25 cellular contexts compared by ENCODE assay signal in the genomic region with DNA sequence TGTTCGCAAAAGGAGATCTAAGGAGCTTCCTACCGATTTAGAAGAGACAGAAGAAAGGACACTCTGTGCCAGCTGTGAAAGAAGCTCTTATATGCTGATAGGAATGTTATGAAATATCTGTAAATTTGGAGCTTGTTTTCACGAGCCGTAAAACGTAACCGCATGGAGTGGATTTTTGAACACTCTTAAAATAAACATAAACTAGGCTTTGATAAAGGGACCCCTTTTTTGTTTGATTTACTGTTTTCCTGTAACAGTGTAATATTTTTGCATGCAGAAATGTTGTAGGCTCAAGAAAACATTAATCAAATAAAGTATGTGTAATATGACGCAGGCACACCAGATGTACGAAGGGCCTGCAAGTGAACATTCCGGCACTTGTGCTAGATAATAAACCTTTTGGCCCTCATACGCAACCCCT.
DNase-seq lines count a peak whose midpoint lies in the region; FAIRE-seq and TF ChIP-seq lines count a peak whose summit lies in the region.
"Had no signal": no experiment of that assay in that cellular context is flagged by ENCODE, and none has a peak within 500 bp of the region (broad histone marks: within the 10 kb centered on the region; RNA-seq: fewer than 3 reads in every experiment).

No MANE protein-coding gene starts in this region.

- FAIRE-seq in urothelium cell line (lab: Jason Lieb, UNC) = no peak
- FAIRE-seq: A549, G401.6 had no signal

- H2BK120ac ChIP-seq in neuronal stem cell (ENCODE audit: low read depth, low read length) = no peak overlapping the region

- no peak overlapping the region for H4K91ac ChIP-seq in neuronal stem cell (ENCODE audit: low read depth, low read length, poor library complexity)

- no peak overlapping the region for H2BK5ac ChIP-seq in neuronal stem cell (ENCODE audit: low read length)

- no peaks in the 10 kb centered on the region for H3K4me1 ChIP-seq in neuronal stem cell (ENCODE audit: control insufficient read depth in 2 of 2, insufficient read depth in 1 of 2, low read depth in 1 of 2, low read length in 2 of 2)
- H3K4me1 ChIP-seq in left ventricle myocardium inferior = no peaks in the 10 kb centered on the region
- H3K4me1 ChIP-seq: BE2C, colonic mucosa, prostate gland, transverse colon had no signal

- H3K4me2 ChIP-seq in neuronal stem cell (ENCODE audit: insufficient read depth, low read length, poor library complexity, severe bottlenecking) = no peak overlapping the region
- H3K4me2 ChIP-seq: A549 had no signal

- H3K4ac ChIP-seq in neuronal stem cell (ENCODE audit: low read length) = no peak overlapping the region

- DNase-seq in COLO829 (ENCODE audit: low spot score) = peak; percentile 70
- peak; percentile 33 for DNase-seq in NCI-H446 treated with DMSO at 0.1 percent for 48 hours (lab: John Stamatoyannopoulos, UW)
- peak; percentile 45 for DNase-seq in fibroblast of the aortic adventitia (ENCODE audit: low read depth)
- no peak for DNase-seq in neuronal stem cell (ENCODE audit: low spot score)
- DNase-seq in left ventricle myocardium inferior = no peak
- DNase-seq in GM19240 (ENCODE audit: insufficient read length, low spot score) = no peak
- DNase-seq in stimulated activated naive CD4-positive, alpha-beta T cell treated with Interleukin-2 at 50 U/mL for 16 hours (lab: John Stamatoyannopoulos, UW) = no peak
- DNase-seq in urothelium cell line (ENCODE audit: low spot score) = no peak
- DNase-seq: activated CD4-positive, alpha-beta memory T cell treated with anti-CD3 and anti-CD28 coated beads, Interleukin-2, amount 10 ng/mL, durations not matched to agents 7 days and 5 days; activated CD4-positive, CD25-positive, alpha-beta regulatory T cell treated with anti-CD3 and anti-CD28 coated beads, Interleukin-2, amount 50 U/mL, for 72 hours; activated CD8-positive, alpha-beta memory T cell treated with anti-CD3 and anti-CD28 coated beads, Interleukin-2, amount 50 U/mL, for 48 hours; BE2C; CD8-positive, alpha-beta memory T cell; colonic mucosa; effector memory CD4-positive, alpha-beta T cell; erythroblast; kidney glomerular epithelial cell; NCI-H1105 treated with DMSO at 0.1 percent for 48 hours; NCI-H1930; RPMI8226; T-helper 1 cell; transverse colon had no signal

- no peaks in the 10 kb centered on the region for H3K36me3 ChIP-seq in neuronal stem cell (replicated peaks in 1 of 2; ENCODE audit: control insufficient read depth in 2 of 2, insufficient read depth in 2 of 2, low read length in 2 of 2)
- no peaks in the 10 kb centered on the region for H3K36me3 ChIP-seq in left ventricle myocardium inferior
- H3K36me3 ChIP-seq: BE2C, colonic mucosa, prostate gland, transverse colon had no signal

- TF ChIP-seq CTCF in fibroblast of the aortic adventitia (IDR thresholded peaks at IDR 0.05; ENCODE audit: insufficient read depth, low read length) = no peak
- TF ChIP-seq CTCF in left ventricle myocardium inferior (IDR thresholded peaks at IDR 0.05; ENCODE audit: borderline replicate concordance) = no peak

- H2BK12ac ChIP-seq in neuronal stem cell (ENCODE audit: low read length) = no peak overlapping the region

- H3K27me3 ChIP-seq in neuronal stem cell (ENCODE audit: control insufficient read depth in 3 of 3, insufficient read depth in 3 of 3, low read depth in 1 of 3, low read length in 3 of 3) (no peaks in the 10 kb centered on the region), left ventricle myocardium inferior (ENCODE audit: low read depth) (no peaks in the 10 kb centered on the region)
- H3K27me3 ChIP-seq: BE2C, colonic mucosa, transverse colon had no signal

- H3K18ac ChIP-seq in neuronal stem cell (ENCODE audit: low read length) = no peak overlapping the region

- H3K23ac ChIP-seq in neuronal stem cell (ENCODE audit: low read depth, low read length, poor library complexity) = no peak overlapping the region

- no peaks in the 10 kb centered on the region for H3K79me1 ChIP-seq in neuronal stem cell (ENCODE audit: low read depth, low read length)

- H3K27ac ChIP-seq in neuronal stem cell (replicated peaks; ENCODE audit: low read length) = no peak overlapping the region
- H3K27ac ChIP-seq in left ventricle myocardium inferior (replicated peaks) = no peak overlapping the region
- H3K27ac ChIP-seq: A549, colonic mucosa, prostate gland, transverse colon had no signal

- intact Hi-C loops in left ventricle myocardium inferior (cut with micrococcal nuclease) = no loop called here

- no peak overlapping the region for H2AK5ac ChIP-seq in neuronal stem cell (ENCODE audit: low read depth, low read length)

- H2AFZ ChIP-seq in neuronal stem cell (ENCODE audit: low read length) = peak overlapping the region; percentile 15

- H4K8ac ChIP-seq in neuronal stem cell (ENCODE audit: low read depth, low read length) = no peak overlapping the region

- no peak overlapping the region for H3K9ac ChIP-seq in neuronal stem cell (ENCODE audit: low read depth, low read length, poor library complexity)

- H2BK15ac ChIP-seq in neuronal stem cell (ENCODE audit: low read length) = no peak overlapping the region

- H3K4me3 ChIP-seq in fibroblast of the aortic adventitia (ENCODE audit: low read depth, low read length) = no peak overlapping the region
- no peak overlapping the region for H3K4me3 ChIP-seq in neuronal stem cell (ENCODE audit: low read length in 2 of 2)
- no peak overlapping the region for H3K4me3 ChIP-seq in left ventricle myocardium inferior
- H3K4me3 ChIP-seq: A549, colonic mucosa, prostate gland, transverse colon had no signal

- no peak overlapping the region for H3K14ac ChIP-seq in neuronal stem cell (ENCODE audit: low read length)

- H3K9me3 ChIP-seq in neuronal stem cell (replicated peaks in 1 of 2; ENCODE audit: control insufficient read depth in 2 of 2, insufficient read depth in 1 of 2, low read depth in 1 of 2, low read length in 2 of 2) (no peaks in the 10 kb centered on the region), left ventricle myocardium inferior (replicated peaks) (no peaks in the 10 kb centered on the region)
- H3K9me3 ChIP-seq: A549, BE2C, colonic mucosa, prostate gland, transverse colon had no signal

- no CpG with 5 or more reads among the region's 10 CpGs for WGBS in neuronal stem cell (ENCODE audit: extremely low coverage in 2 of 2, insufficient read length in 2 of 2, insufficient replicate concordance in 1 of 2), 2 donors

Comparison
In these comparisons a context has a peak if more than half of its experiments do, and no peak if none do; other contexts are left out.
1. DNase-seq: peak in COLO829 (single experiment), NCI-H446 treated with DMSO at 0.1 percent for 48 hours (single experiment) and fibroblast of the aortic adventitia (single experiment); none in neuronal stem cell (single experiment), left ventricle myocardium inferior (single experiment), GM19240 (single experiment), stimulated activated naive CD4-positive, alpha-beta T cell treated with Interleukin-2 at 50 U/mL for 16 hours (single experiment) and urothelium cell line (single experiment).